8 cellular contexts compared by ENCODE assay signal in genomic region chr4:124711469-124712416, GRCh38. TPM values are rescaled to one million over a fixed set of nuclear protein-coding genes. Genes with fewer than 3 reads are reported as not detected.
A peak's percentile ranks its signal among the peaks of the same experiment; 100 is the strongest.
DNase-seq lines count a peak whose midpoint lies in the region; TF ChIP-seq lines count a peak whose summit lies in the region.

No MANE protein-coding gene starts in this region.

- no peaks in the 10 kb centered on the region for H3K27me3 ChIP-seq in kidney epithelial cell (ENCODE audit: control insufficient read depth, insufficient read depth, low read length)

- peak; percentile 44 for TF ChIP-seq CTCF in RWPE1 (conservative IDR thresholded peaks at IDR 0.05; ENCODE audit: low read depth)
- no peak for TF ChIP-seq CTCF in coronary artery (IDR thresholded peaks at IDR 0.05)
- peak; percentile 36 for TF ChIP-seq CTCF in kidney epithelial cell (IDR thresholded peaks at IDR 0.05; ENCODE audit: insufficient read depth, low read length, poor library complexity, severe bottlenecking)

- CTCF ChIA-PET in RWPE1 (lab: Yijun Ruan, JAX): interaction anchor here (0.7 kb wide), 1 partner anchor 326 kb away, joined by 3 read pairs; no protein-coding TSS in a partner anchor

- no peaks in the 10 kb centered on the region for H3K36me3 ChIP-seq in kidney epithelial cell (ENCODE audit: control insufficient read depth, insufficient read depth, low read length)

- POLR2A ChIA-PET in RWPE1 (lab: Yijun Ruan, JAX; ENCODE audit: low non-redundant PET): interaction anchor here (0.6 to 0.7 kb wide), 2 partner anchors 377 to 532 kb away, joined by 3 to 4 read pairs; no protein-coding TSS in a partner anchor

- DNase-seq in activated gamma-delta T cell treated with anti-CD3 and anti-CD28 coated beads, Interleukin-2, amount 50 U/mL, for 16 hours (ENCODE audit: low read depth): peak; percentile 2
- DNase-seq in activated gamma-delta T cell (lab: John Stamatoyannopoulos, UW) (no peak), GOT3 (lab: John Stamatoyannopoulos, UW) (peak; percentile 0), KG1 (lab: John Stamatoyannopoulos, UW) (peak; percentile 24), RWPE1 (ENCODE audit: low spot score) (peak; percentile 67), coronary artery (ENCODE audit: low spot score) (no peak), kidney epithelial cell (ENCODE audit: low read depth) (peak; percentile 32)
- DNase-seq in stimulated activated CD4-positive, alpha-beta T cell treated with anti-CD3 and anti-CD28 coated beads, Interleukin-4, amount 100 ng/mL, for 1 hour: peak; percentile 6

- peak overlapping the region; percentile 100 for H3K27ac ChIP-seq in RWPE1
- H3K27ac ChIP-seq in coronary artery: peak overlapping the region; percentile 89 to 98

- H3K4me3 ChIP-seq in coronary artery (peak overlapping the region; percentile 96), kidney epithelial cell (ENCODE audit: low read depth, low read length) (peak overlapping the region; percentile 93)

RNA-seq across cellular contexts. Expression of gene ANKRD50, which starts 0.8 kb away (rescaled TPM):
- 14.6 and 14.8 TPM in 2 replicates for total RNA-seq in kidney epithelial cell

Comparison
In these comparisons a context has a peak if more than half of its experiments do, and no peak if none do; other contexts are left out.
1. DNase-seq: peak in activated gamma-delta T cell treated with anti-CD3 and anti-CD28 coated beads, Interleukin-2, amount 50 U/mL, for 16 hours (single experiment), GOT3 (single experiment), KG1 (single experiment), RWPE1 (single experiment), kidney epithelial cell (single experiment) and stimulated activated CD4-positive, alpha-beta T cell treated with anti-CD3 and anti-CD28 coated beads, Interleukin-4, amount 100 ng/mL, for 1 hour (single experiment); none in activated gamma-delta T cell (single experiment) and coronary artery (single experiment).